Comparison of ENCODE assay signal across 16 cellular contexts in the genomic region with DNA sequence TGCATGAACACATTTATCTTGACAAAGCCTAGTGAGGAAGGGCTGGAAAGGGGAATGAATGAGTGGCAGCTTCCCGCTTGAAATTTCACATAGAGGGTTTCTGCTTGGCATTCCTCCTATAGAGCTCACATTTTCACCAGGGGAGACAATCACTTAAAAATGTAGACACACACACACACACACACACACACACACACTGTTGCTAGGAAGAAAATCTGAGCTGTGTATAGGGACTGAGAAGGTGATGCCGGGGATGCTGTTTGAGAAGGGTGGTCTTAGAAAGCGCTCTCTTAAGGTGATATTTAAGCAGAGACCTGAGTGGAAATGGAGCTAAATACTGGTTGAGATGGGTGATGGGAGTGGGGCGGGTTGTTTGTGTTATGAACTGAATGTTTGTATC.
DNase-seq lines count a peak whose midpoint lies in the region; FAIRE-seq and TF ChIP-seq lines count a peak whose summit lies in the region.
"Had no signal": no experiment of that assay in that cellular context is flagged by ENCODE, and none has a peak within 500 bp of the region (broad histone marks: within the 10 kb centered on the region; RNA-seq: fewer than 3 reads in every experiment).

No MANE protein-coding gene starts in this region.

- no peak overlapping the region for H3K4me3 ChIP-seq in HEK293 (ENCODE audit: low read depth, low read length)
- H3K4me3 ChIP-seq in MM.1S (ENCODE audit: low read length), result no peak overlapping the region
- H3K4me3 ChIP-seq in H1 (ENCODE audit: extremely low read depth in 1 of 4, insufficient read depth in 2 of 4, low read depth in 3 of 4, low read length in 4 of 4), result no peak overlapping the region
- H3K4me3 ChIP-seq in osteoblast (ENCODE audit: insufficient read depth, low read length), result no peak overlapping the region
- no peak overlapping the region for H3K4me3 ChIP-seq in adrenal gland
- H3K4me3 ChIP-seq: BLaER1 treated with 17β-estradiol and CSF1 and Interleukin-3, amounts not matched to agents 10 nM and 100 nM; HAP-1 had no signal

- no peak overlapping the region for H4K8ac ChIP-seq in H1 (ENCODE audit: extremely low read depth, insufficient read depth, low read length)

- no peak for FAIRE-seq in H1 (lab: Jason Lieb, UNC)
- FAIRE-seq: GM12892, GM18507 had no signal

- no peak overlapping the region for H2BK5ac ChIP-seq in H1 (ENCODE audit: low read depth, low read length)

- TF ChIP-seq EP300 in H1 (IDR thresholded peaks at IDR 0.05; ENCODE audit: borderline replicate concordance in 1 of 2, low read depth in 2 of 2, low read length in 2 of 2), result no peak

- H3K27ac ChIP-seq in HEK293 (ENCODE audit: extremely low read depth, low read depth, low read length) (no peak overlapping the region), MM.1S (ENCODE audit: low read length) (no peak overlapping the region), H1 (ENCODE audit: low read depth, low read length) (no peak overlapping the region), osteoblast (ENCODE audit: low read depth, low read length) (no peak overlapping the region), adrenal gland (no peak overlapping the region)

- H3K27me3 ChIP-seq in MM.1S (replicated peaks; ENCODE audit: insufficient read depth, low read length) (no peaks in the 10 kb centered on the region), H1 (replicated peaks in 1 of 4; ENCODE audit: control insufficient read depth in 3 of 4, extremely low read depth in 1 of 4, insufficient read depth in 3 of 4, low read length in 3 of 4) (no peaks in the 10 kb centered on the region), osteoblast (ENCODE audit: insufficient read depth, low read length) (no peaks in the 10 kb centered on the region), adrenal gland (no peaks in the 10 kb centered on the region)
- H3K27me3 ChIP-seq: BLaER1 treated with 17β-estradiol and CSF1 and Interleukin-3, amounts not matched to agents 10 nM and 100 nM had no signal

- no peak overlapping the region for H3K14ac ChIP-seq in H1 (ENCODE audit: insufficient read length)

- no peak for TF ChIP-seq RAD21 in H1 (IDR thresholded peaks at IDR 0.05 in 1 of 2, conservative IDR thresholded peaks at IDR 0.05 in 1 of 2; ENCODE audit: low read depth in 2 of 2, low read length in 2 of 2)

- POLR2A ChIA-PET in HEK293 (lab: Yijun Ruan, JAX), result no interaction called here
- POLR2A ChIA-PET in H1 (lab: Charles Lee; ENCODE audit: partially characterized antibody), result no interaction called here

- peaks cover 7% of the 10 kb centered on the region; the same call in 1 of the 2 replicates for H3F3A ChIP-seq in MM.1S (ENCODE audit: insufficient read depth, low read length)

- CTCF ChIA-PET in HEK293 (lab: Yijun Ruan, JAX) (no interaction called here), H1 (lab: Charles Lee; ENCODE audit: partially characterized antibody) (interaction anchor here (0.7 to 1.8 kb wide), 5 partner anchors 9 to 91 kb away, joined by 3 to 4 read pairs (median 3); no protein-coding TSS in a partner anchor)

- no peak overlapping the region for H3K56ac ChIP-seq in H1 (replicated peaks; ENCODE audit: insufficient read length, low read depth, low read length)

- H3K9ac ChIP-seq in MM.1S (ENCODE audit: low read length) (no peak overlapping the region), H1 (replicated peaks in 1 of 4; ENCODE audit: extremely low read depth in 1 of 4, low read depth in 3 of 4, low read length in 3 of 4) (no peak overlapping the region)
- H3K9ac ChIP-seq: BLaER1 treated with 17β-estradiol and CSF1 and Interleukin-3, amounts not matched to agents 10 nM and 100 nM had no signal

- intact Hi-C loops in adrenal gland (cut with DNase I), result no loop called here

- H3K36me3 ChIP-seq in HEK293 (ENCODE audit: control insufficient read depth in 2 of 2, insufficient read depth in 1 of 2, low read length in 2 of 2) (no peaks in the 10 kb centered on the region), MM.1S (replicated peaks; ENCODE audit: insufficient read depth, low read length) (no peaks in the 10 kb centered on the region), H1 (ENCODE audit: control insufficient read depth in 2 of 4, insufficient read depth in 4 of 4, low read length in 3 of 4) (no peaks in the 10 kb centered on the region), osteoblast (ENCODE audit: insufficient read depth, low read length) (no peaks in the 10 kb centered on the region), adrenal gland (replicated peaks in 1 of 2) (no peaks in the 10 kb centered on the region)
- H3K36me3 ChIP-seq: HAP-1 had no signal

- TF ChIP-seq POLR2A in H1 (IDR thresholded peaks at IDR 0.05; ENCODE audit: control extremely low read depth in 1 of 2, low read depth in 2 of 2, low read length in 2 of 2) (no peak), adrenal gland (IDR thresholded peaks at IDR 0.05) (no peak)

- no peak overlapping the region for H3K4ac ChIP-seq in H1 (replicated peaks; ENCODE audit: insufficient read length, low read depth, low read length)

- no peaks in the 10 kb centered on the region for H3K79me2 ChIP-seq in MM.1S (ENCODE audit: low read length)
- H3K79me2 ChIP-seq in H1 (ENCODE audit: control insufficient read depth in 1 of 2, insufficient read depth in 2 of 2, low read length in 2 of 2), result no peaks in the 10 kb centered on the region
- H3K79me2 ChIP-seq in osteoblast (ENCODE audit: insufficient read depth, low read length), result no peaks in the 10 kb centered on the region

- peak overlapping the region; percentile 56; the same call in 1 of the 2 replicates for H2AFZ ChIP-seq in MM.1S (ENCODE audit: low read length)
- H2AFZ ChIP-seq in H1 (ENCODE audit: low read length), result no peak overlapping the region
- no peak overlapping the region for H2AFZ ChIP-seq in osteoblast (ENCODE audit: low read length)

- H2BK20ac ChIP-seq in H1 (ENCODE audit: low read length), result no peak overlapping the region

- H2BK12ac ChIP-seq in H1 (ENCODE audit: low read depth, low read length), result no peak overlapping the region

- TF ChIP-seq CTCF in HEK293 (tag by site-specific recombination; IDR thresholded peaks at IDR 0.05) (no peak), MM.1S (IDR thresholded peaks at IDR 0.05; ENCODE audit: low read length) (no peak), H1 (IDR thresholded peaks at IDR 0.05; ENCODE audit: control extremely low read depth in 1 of 3, insufficient read depth in 1 of 3, low read depth in 1 of 3, low read length in 3 of 3) (no peak), osteoblast (IDR thresholded peaks at IDR 0.05; ENCODE audit: extremely low read depth, low read depth, low read length) (no peak), adrenal gland (IDR thresholded peaks at IDR 0.05) (no peak)

- DNase-seq in MM.1S (no peak), H1 (ENCODE audit: low read depth in 1 of 2, low spot score in 2 of 2) (no peak), osteoblast (ENCODE audit: insufficient read length, low spot score, missing footprints) (peak; percentile 1), DMS114 treated with DMSO at 0.1 percent for 48 hours (lab: John Stamatoyannopoulos, UW; ENCODE audit: unreplicated experiment) (no peak), adrenal gland (no peak)
- no peak for DNase-seq in activated CD8-positive, alpha-beta memory T cell treated with anti-CD3 and anti-CD28 coated beads, Interleukin-2, amount 50 U/mL, for 48 hours
- DNase-seq: CD8-positive, alpha-beta memory T cell; COR-L47; DMS 273 treated with DMSO at 0.1 percent for 48 hours; GDM1; GOT3 had no signal

- no peaks in the 10 kb centered on the region for H3K9me2 ChIP-seq in MM.1S (replicated peaks; ENCODE audit: insufficient read depth, low read length)

- H3K4me2 ChIP-seq in MM.1S (ENCODE audit: low read depth, low read length), result no peak overlapping the region
- H3K4me2 ChIP-seq in H1 (ENCODE audit: insufficient read depth in 1 of 2, low read depth in 2 of 2, low read length in 2 of 2), result no peak overlapping the region
- H3K4me2 ChIP-seq in osteoblast (ENCODE audit: insufficient read depth, low read length), result no peak overlapping the region

- no peak overlapping the region for H2BK120ac ChIP-seq in H1 (replicated peaks; ENCODE audit: low read depth, low read length)

- H4K5ac ChIP-seq in H1 (ENCODE audit: insufficient read length, low read depth, low read length), result no peak overlapping the region

- H2BK15ac ChIP-seq in H1 (ENCODE audit: low read length), result no peak overlapping the region

- H4K20me1 ChIP-seq in MM.1S (ENCODE audit: insufficient read depth, low read length), result no peaks in the 10 kb centered on the region
- H4K20me1 ChIP-seq in H1 (replicated peaks in 1 of 2; ENCODE audit: control insufficient read depth in 1 of 2, insufficient read depth in 2 of 2, low read length in 2 of 2), result no peaks in the 10 kb centered on the region
- no peaks in the 10 kb centered on the region for H4K20me1 ChIP-seq in osteoblast (ENCODE audit: insufficient read depth, low read length)
- H4K20me1 ChIP-seq: BLaER1 treated with 17β-estradiol and CSF1 and Interleukin-3, amounts not matched to agents 10 nM and 100 nM had no signal

- no peaks in the 10 kb centered on the region; the same call in 1 of the 2 replicates for H3K79me1 ChIP-seq in H1 (ENCODE audit: low read depth, low read length)

- no peaks in the 10 kb centered on the region for H3K4me1 ChIP-seq in HEK293 (ENCODE audit: control insufficient read depth, insufficient read depth, low read length)
- peaks cover 35% of the 10 kb centered on the region for H3K4me1 ChIP-seq in MM.1S (ENCODE audit: low read length)
- H3K4me1 ChIP-seq in H1 (replicated peaks in 1 of 4; ENCODE audit: control insufficient read depth in 3 of 4, insufficient read depth in 4 of 4, low read length in 3 of 4), result peaks cover 0 to 3% (median 1%) of the 10 kb centered on the region in 4 experiments; a peak in 4 of 7 replicates
- no peaks in the 10 kb centered on the region for H3K4me1 ChIP-seq in osteoblast (ENCODE audit: insufficient read depth, low read length)
- H3K4me1 ChIP-seq in adrenal gland (replicated peaks in 1 of 2), result no peaks in the 10 kb centered on the region
- H3K4me1 ChIP-seq: HAP-1 had no signal

- no peak overlapping the region for H4K91ac ChIP-seq in H1 (replicated peaks; ENCODE audit: insufficient read length, low read length)

- no peaks in the 10 kb centered on the region for H3K23me2 ChIP-seq in H1 (ENCODE audit: low read depth, low read length)

- H3K18ac ChIP-seq in H1 (ENCODE audit: extremely low read depth, low read length), result no peak overlapping the region

- no peak overlapping the region for H3K23ac ChIP-seq in H1 (ENCODE audit: insufficient read length)

- no peaks in the 10 kb centered on the region for H3K9me3 ChIP-seq in HEK293 (ENCODE audit: control insufficient read depth, insufficient read depth, low read depth, low read length)
- H3K9me3 ChIP-seq in MM.1S (replicated peaks; ENCODE audit: insufficient read depth, low read length), result no peaks in the 10 kb centered on the region
- H3K9me3 ChIP-seq in H1 (ENCODE audit: insufficient read depth in 2 of 2, low read depth in 1 of 2, low read length in 1 of 2), result no peaks in the 10 kb centered on the region
- H3K9me3 ChIP-seq in osteoblast (ENCODE audit: low read depth, low read length), result no peaks in the 10 kb centered on the region
- H3K9me3 ChIP-seq in adrenal gland (replicated peaks in 1 of 3), result no peaks in the 10 kb centered on the region
- H3K9me3 ChIP-seq: HAP-1 had no signal

- WGBS in H1 (ENCODE audit: extremely low coverage in 1 of 2, insufficient coverage in 1 of 2, insufficient read length in 1 of 2, insufficient replicate concordance in 2 of 2, low coverage in 1 of 2, low lambda C conversion rate in 2 of 2, missing lambda C conversion rate in 1 of 2), 2 experiments, result 87% methylated on average over 4 of the region's 4 CpGs; no CpG with 5 or more reads in 1 of the 2 experiments
- WGBS in adrenal gland, 4 donors, result 92 to 94% (median 93%) methylated on average over 4 of the region's 4 CpGs

- no peak overlapping the region for H2AK5ac ChIP-seq in H1 (ENCODE audit: low read depth, low read length)
